Comparison of ENCODE assay signal across 8 cellular contexts in the genomic region with DNA sequence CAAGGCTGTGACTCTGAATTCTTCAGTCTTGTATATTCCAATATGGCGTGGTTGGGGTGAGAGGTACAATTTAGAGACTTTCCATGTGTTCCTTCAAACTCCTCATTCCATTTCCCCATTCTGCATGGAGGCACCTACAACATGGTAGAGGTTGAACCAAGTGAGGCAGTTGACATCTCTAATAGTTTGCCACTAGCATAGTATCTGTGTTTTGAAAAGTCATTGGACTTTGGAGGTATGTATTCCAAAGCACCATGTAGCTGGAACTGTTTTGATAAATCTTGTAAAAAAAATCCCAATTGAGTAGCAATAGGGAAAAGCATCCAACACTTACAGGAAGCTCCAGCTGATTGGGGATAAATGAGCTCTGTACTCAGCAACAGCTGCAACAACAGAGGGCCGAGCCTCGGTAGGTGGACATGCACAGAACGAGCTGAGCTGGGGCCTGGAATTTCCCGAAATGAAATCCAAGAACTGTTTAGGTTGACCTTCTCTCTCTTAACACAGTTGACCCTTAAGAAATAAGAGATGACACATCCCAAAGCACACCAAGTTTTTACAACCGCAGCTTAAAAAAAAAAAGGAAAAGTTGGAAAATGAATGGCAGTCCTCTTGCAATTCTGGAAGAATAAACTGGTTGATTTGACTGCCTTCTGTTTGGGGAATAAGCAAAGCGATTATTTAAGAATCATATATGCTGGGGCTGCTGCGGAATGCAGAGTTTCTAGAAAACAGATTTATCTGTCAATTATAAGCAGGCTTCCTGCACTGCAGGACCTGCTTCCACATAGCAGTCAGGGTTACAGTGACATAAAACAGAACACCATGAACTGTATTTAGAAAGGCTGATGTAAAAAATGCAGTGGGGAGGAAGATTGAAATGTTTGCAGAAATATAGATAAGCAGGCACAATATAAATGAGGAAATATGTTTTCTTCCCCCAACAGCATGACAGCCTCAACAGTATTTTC.
DNase-seq lines count a peak whose midpoint lies in the region; ATAC-seq, FAIRE-seq and TF ChIP-seq lines count a peak whose summit lies in the region.

No MANE protein-coding gene starts in this region.

- H3K27ac Mint-ChIP-seq in HFFc6, result peak overlapping the region; percentile 87

- H3K27me3 Mint-ChIP-seq in HFFc6 (ENCODE audit: insufficient read depth), result no peaks in the 10 kb centered on the region

- intact Hi-C loops in stomach (cut with DNase I; ENCODE audit: low total_unique reads), result no loop called here

- peak overlapping the region; percentile 18 to 52 (median 28) for H3K27ac ChIP-seq in stomach

- no peaks in the 10 kb centered on the region for H3K9me3 Mint-ChIP-seq in HFFc6

- 43 to 64% (median 55%) methylated on average over 8 of the region's 8 CpGs for WGBS in stomach, 5 donors

- peak; percentile 69 for DNase-seq in HFFc6
- DNase-seq in adipocyte (ENCODE audit: low read depth), result peak; percentile 92
- peak; percentile 94 for DNase-seq in iris pigment epithelial cell (ENCODE audit: low read depth)
- DNase-seq in stomach, result no peak
- no peak for DNase-seq in germinal center (ENCODE audit: low spot score)
- no peak for DNase-seq in frontal cortex (ENCODE audit: low spot score in 2 of 2)

- H3K36me3 ChIP-seq in adipocyte (ENCODE audit: control insufficient read depth, insufficient read depth, low read length, severe bottlenecking) (no peaks in the 10 kb centered on the region), stomach (no peaks in the 10 kb centered on the region)

- peak overlapping the region; percentile 78 for H3K4me3 Mint-ChIP-seq in HFFc6

- H3K4me1 ChIP-seq in adipocyte (ENCODE audit: control insufficient read depth, insufficient read depth, low read length), result peaks cover 27% of the 10 kb centered on the region
- H3K4me1 ChIP-seq in stomach, result peaks cover 8 to 32% (median 24%) of the 10 kb centered on the region in 4 donors

- H3K4me3 ChIP-seq in adipocyte (ENCODE audit: low read length), result peak overlapping the region; percentile 60
- no peak overlapping the region for H3K4me3 ChIP-seq in stomach

- FAIRE-seq in frontal cortex (lab: Jason Lieb, UNC), result no peak

- no peaks in the 10 kb centered on the region for H3K9me3 ChIP-seq in adipocyte (ENCODE audit: control insufficient read depth, low read length)
- no peaks in the 10 kb centered on the region for H3K9me3 ChIP-seq in stomach

- no peak for TF ChIP-seq POLR2A in stomach (IDR thresholded peaks at IDR 0.05)

- no peak for TF ChIP-seq EP300 in stomach (IDR thresholded peaks at IDR 0.05)

- H3K4me1 Mint-ChIP-seq in HFFc6 (ENCODE audit: low read depth), result peaks cover 54% of the 10 kb centered on the region

- peak overlapping the region; percentile 30 for H3K9ac ChIP-seq in adipocyte (ENCODE audit: low read length)

- TF ChIP-seq CTCF in HFFc6 (IDR thresholded peaks at IDR 0.05), result no peak
- no peak for TF ChIP-seq CTCF in stomach (IDR thresholded peaks at IDR 0.05)

- H3K36me3 Mint-ChIP-seq in HFFc6 (ENCODE audit: low read depth), result no peaks in the 10 kb centered on the region

- no peak for ATAC-seq in HG02623 (IDR thresholded peaks at IDR 0.05; ENCODE audit: unreplicated experiment)
- no peak for ATAC-seq in HG02870 (IDR thresholded peaks at IDR 0.05; ENCODE audit: unreplicated experiment)

- H3K27me3 ChIP-seq in adipocyte (replicated peaks; ENCODE audit: control insufficient read depth, insufficient read depth, low read length), result no peaks in the 10 kb centered on the region
- no peaks in the 10 kb centered on the region for H3K27me3 ChIP-seq in stomach

Comparison
In these comparisons a context has a peak if more than half of its experiments do, and no peak if none do; other contexts are left out.
1. DNase-seq: peak in HFFc6 (single experiment), adipocyte (single experiment) and iris pigment epithelial cell (single experiment); none in stomach (single experiment), germinal center (single experiment) and frontal cortex (0 of 2).